Comparison of ENCODE assay signal across 8 cellular contexts in the genomic region with DNA sequence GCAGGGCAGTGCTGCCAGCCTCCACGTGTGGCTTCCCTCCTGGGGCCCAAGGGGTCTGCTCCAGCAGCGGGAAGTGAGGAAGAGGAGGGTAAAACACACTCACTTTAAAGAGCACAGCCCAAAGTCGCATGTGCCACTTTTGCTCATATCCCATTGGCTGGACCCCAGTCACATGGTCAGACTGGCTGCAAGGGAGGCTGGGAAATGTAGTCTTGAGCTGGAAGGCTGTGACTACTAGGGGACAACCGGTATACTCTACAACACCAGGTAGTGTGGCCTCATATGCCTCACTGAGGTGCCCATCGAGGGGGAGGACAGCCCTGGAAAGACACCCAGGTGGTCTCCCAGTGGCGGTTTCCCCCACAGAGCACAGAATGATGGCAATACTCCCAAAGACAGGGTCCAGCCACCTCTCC. TPM values are rescaled to one million over a fixed set of nuclear protein-coding genes. Genes with fewer than 3 reads are reported as not detected.
DNase-seq lines count a peak whose midpoint lies in the region; ATAC-seq, FAIRE-seq and TF ChIP-seq lines count a peak whose summit lies in the region.

No MANE protein-coding gene starts in this region.

- H3K4me3 Mint-ChIP-seq in H9 (peak overlapping the region in 1 of 2 experiments; percentile 56; a peak in 1 of 5 replicates), astrocyte (ENCODE audit: unreplicated experiment) (no peak overlapping the region)

- no peak overlapping the region for H4K8ac ChIP-seq in H9 (replicated peaks; ENCODE audit: insufficient read length, low read depth, low read length)

- H3K9ac ChIP-seq in H9 (ENCODE audit: extremely low read depth, insufficient read length, low read length) (no peak overlapping the region), SU-DHL-6 (ENCODE audit: low read length) (no peak overlapping the region), astrocyte (ENCODE audit: low read length) (no peak overlapping the region)

- H3K9me3 Mint-ChIP-seq in H9 (no peaks in the 10 kb centered on the region), astrocyte (ENCODE audit: unreplicated experiment) (peaks cover 5% of the 10 kb centered on the region)

- H2BK5ac ChIP-seq in H9 (ENCODE audit: insufficient read length, low read length) = no peak overlapping the region

- H3K4me1 ChIP-seq in H9 (ENCODE audit: insufficient read depth, low read length) = no peaks in the 10 kb centered on the region
- H3K4me1 ChIP-seq in astrocyte (ENCODE audit: insufficient read depth, low read length) = no peaks in the 10 kb centered on the region

- H4K5ac ChIP-seq in H9 (ENCODE audit: insufficient read length, low read depth, low read length) = no peak overlapping the region

- H3K9me2 ChIP-seq in SU-DHL-6 (replicated peaks; ENCODE audit: insufficient read depth, low read length) = no peaks in the 10 kb centered on the region

- H3K27ac Mint-ChIP-seq in H9 = no peak overlapping the region
- no peak overlapping the region for H3K27ac Mint-ChIP-seq in astrocyte (ENCODE audit: unreplicated experiment)

- no peak for TF ChIP-seq CTCF in H9 (conservative IDR thresholded peaks at IDR 0.05)
- TF ChIP-seq CTCF in SU-DHL-6 (IDR thresholded peaks at IDR 0.05; ENCODE audit: insufficient read depth, low read length, poor library complexity, severe bottlenecking) = no peak
- TF ChIP-seq CTCF in astrocyte (IDR thresholded peaks at IDR 0.05; ENCODE audit: insufficient read depth, low read depth, low read length) = no peak

- in situ Hi-C loops in ACHN (cut with HindIII; ENCODE audit: low pct_ligation_motif_present, low pct_unique_long_range_greater_than_20kb, low sequenced_read_pairs) = no loop called here

- H2BK15ac ChIP-seq in H9 (ENCODE audit: low read depth, low read length) = no peak overlapping the region

- H3K4ac ChIP-seq in H9 (ENCODE audit: low read depth, low read length) = no peak overlapping the region

- H3K9me3 ChIP-seq in H9 (ENCODE audit: control insufficient read depth, low read depth, low read length) (no peaks in the 10 kb centered on the region), SU-DHL-6 (ENCODE audit: insufficient read depth, low read length) (no peaks in the 10 kb centered on the region), astrocyte (ENCODE audit: insufficient read depth, low read depth, low read length) (no peaks in the 10 kb centered on the region)

- H3K79me2 ChIP-seq in H9 (ENCODE audit: insufficient read depth, low read length) (no peaks in the 10 kb centered on the region), SU-DHL-6 (ENCODE audit: insufficient read depth, low read length) (no peaks in the 10 kb centered on the region), astrocyte (ENCODE audit: insufficient read depth, low read length) (no peaks in the 10 kb centered on the region)

- H3K23me2 ChIP-seq in H9 (ENCODE audit: insufficient read length, low read depth, low read length, poor library complexity, severe bottlenecking) = no peaks in the 10 kb centered on the region

- H3K14ac ChIP-seq in H9 (ENCODE audit: insufficient read depth, low read length) = no peak overlapping the region

- no peak overlapping the region for H3K56ac ChIP-seq in H9 (ENCODE audit: insufficient read length, low read depth, low read length)

- H2AFZ ChIP-seq in H9 (ENCODE audit: low read length) = no peak overlapping the region
- H2AFZ ChIP-seq in SU-DHL-6 (ENCODE audit: low read depth, low read length, severe bottlenecking) = peak overlapping the region; percentile 58
- no peak overlapping the region for H2AFZ ChIP-seq in astrocyte (ENCODE audit: low read depth, low read length)

- FAIRE-seq in astrocyte (lab: Jason Lieb, UNC) = no peak

- no peaks in the 10 kb centered on the region for H3K27me3 ChIP-seq in H9 (ENCODE audit: insufficient read depth, low read length)
- no peaks in the 10 kb centered on the region for H3K27me3 ChIP-seq in SU-DHL-6 (ENCODE audit: low read length)
- H3K27me3 ChIP-seq in astrocyte (ENCODE audit: insufficient read depth, low read length) = peaks cover 5% of the 10 kb centered on the region

- H3K27me3 Mint-ChIP-seq in H9 (ENCODE audit: low read depth) (peaks cover 43% of the 10 kb centered on the region), astrocyte (ENCODE audit: low read depth, unreplicated experiment) (peaks cover 36% of the 10 kb centered on the region)

- H4K20me1 ChIP-seq in H9 (ENCODE audit: control insufficient read depth, insufficient read depth, insufficient read length) (no peaks in the 10 kb centered on the region), SU-DHL-6 (ENCODE audit: low read depth, low read length) (no peaks in the 10 kb centered on the region), astrocyte (ENCODE audit: insufficient read depth, low read length) (no peaks in the 10 kb centered on the region)

- no peak for ATAC-seq in HG02798 (IDR thresholded peaks at IDR 0.05; ENCODE audit: poor library complexity, unreplicated experiment)

- H3K36me3 ChIP-seq in SU-DHL-6 (ENCODE audit: low read length) (no peaks in the 10 kb centered on the region), astrocyte (ENCODE audit: insufficient read depth, low read length) (no peaks in the 10 kb centered on the region)

- no peak overlapping the region for H2AK5ac ChIP-seq in H9 (ENCODE audit: insufficient read length, low read length)

- DNase-seq in ACHN (peak; percentile 42), H9 (peak; percentile 83), astrocyte (ENCODE audit: low read depth) (peak; percentile 18), iPS DF 4.7 (ENCODE audit: extremely low read depth, low spot score) (peak; percentile 46), NCI-H1436 treated with DMSO at 0.1 percent for 48 hours (lab: John Stamatoyannopoulos, UW) (no peak)
- peak; percentile 32 for DNase-seq in stimulated activated CD4-positive, alpha-beta T cell treated with anti-CD3 and anti-CD28 coated beads, Interleukin-4, amount 100 ng/mL, for 1 hour

- no peak overlapping the region for H3K18ac ChIP-seq in H9 (ENCODE audit: insufficient read length, low read depth, low read length)

- peaks cover 2 to 5% of the 10 kb centered on the region in 2 experiments for H3K4me1 Mint-ChIP-seq in H9
- H3K4me1 Mint-ChIP-seq in astrocyte (ENCODE audit: low read depth, unreplicated experiment) = no peaks in the 10 kb centered on the region

- no peak overlapping the region for H3T11ph ChIP-seq in H9 (ENCODE audit: low read length)

- no peaks in the 10 kb centered on the region for H3F3A ChIP-seq in SU-DHL-6 (ENCODE audit: insufficient read depth)

- WGBS in H9 (ENCODE audit: extremely low coverage, insufficient read length, low lambda C conversion rate) = no CpG with 5 or more reads among the region's 6 CpGs

- no peak overlapping the region for H2BK120ac ChIP-seq in H9 (ENCODE audit: low read depth, low read length, poor library complexity, severe bottlenecking)

- no peaks in the 10 kb centered on the region for H3K79me1 ChIP-seq in H9 (ENCODE audit: insufficient read depth, low read depth, low read length, poor library complexity, severe bottlenecking)

- H2BK12ac ChIP-seq in H9 (ENCODE audit: insufficient read length, low read depth, low read length) = no peak overlapping the region

- H2BK20ac ChIP-seq in H9 (ENCODE audit: low read depth, low read length, poor library complexity, severe bottlenecking) = no peak overlapping the region

- H3K27ac ChIP-seq in H9 (ENCODE audit: insufficient read length, low read depth, low read length) (no peak overlapping the region), SU-DHL-6 (ENCODE audit: low read depth, low read length) (no peak overlapping the region), astrocyte (ENCODE audit: low read depth, low read length) (no peak overlapping the region)

- H3K4me3 ChIP-seq in SU-DHL-6 (ENCODE audit: insufficient read depth, low read length, poor library complexity, severe bottlenecking) = no peak overlapping the region
- no peak overlapping the region for H3K4me3 ChIP-seq in astrocyte (ENCODE audit: insufficient read depth, low read depth, low read length)

- H3K36me3 Mint-ChIP-seq in H9 (ENCODE audit: insufficient read depth in 1 of 3, low read depth in 3 of 3) = no peaks in the 10 kb centered on the region
- H3K36me3 Mint-ChIP-seq in astrocyte (ENCODE audit: low read depth, unreplicated experiment) = no peaks in the 10 kb centered on the region

- H3K4me2 ChIP-seq in H9 (ENCODE audit: insufficient read depth, insufficient read length, low read length) = no peak overlapping the region
- H3K4me2 ChIP-seq in SU-DHL-6 (ENCODE audit: low read depth, low read length, poor library complexity, severe bottlenecking) = no peak overlapping the region
- H3K4me2 ChIP-seq in astrocyte (ENCODE audit: low read length) = no peak overlapping the region

- H4K91ac ChIP-seq in H9 (ENCODE audit: insufficient read length, low read depth, low read length) = no peak overlapping the region

- no peak overlapping the region for H3K23ac ChIP-seq in H9 (ENCODE audit: insufficient read length, low read depth, low read length)

RNA-seq across cellular contexts. Expression of gene CAMK2N1, which starts 45.2 kb away (rescaled TPM):
- total RNA-seq in H9 (2021) (0.97 and 1.2 TPM in 2 replicates), astrocyte (17.5 and 18.9 TPM in 2 replicates)
